8 cellular contexts compared by ENCODE assay signal in the genomic region with DNA sequence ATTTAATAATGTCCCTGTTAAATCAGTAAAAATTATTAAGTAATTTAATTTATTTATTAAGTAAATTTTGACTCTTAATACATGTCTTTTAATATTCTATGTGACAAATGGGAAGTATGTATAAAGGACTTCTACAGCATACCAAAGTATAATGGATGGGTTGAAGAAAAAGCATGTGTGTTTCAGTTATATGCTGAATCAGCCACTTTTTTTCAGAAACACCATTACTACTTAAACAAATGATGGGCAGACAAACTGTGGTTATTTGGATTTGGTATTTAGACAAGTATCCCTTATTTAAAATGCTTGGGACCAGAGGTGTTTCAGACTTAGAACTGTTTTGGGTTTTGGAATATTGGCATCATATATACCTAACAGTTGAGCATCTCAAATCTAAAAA.
"Had no signal": no experiment of that assay in that cellular context is flagged by ENCODE, and none has a peak within 500 bp of the region (broad histone marks: within the 10 kb centered on the region; RNA-seq: fewer than 3 reads in every experiment).

No MANE protein-coding gene starts in this region.

- H3K4me3 ChIP-seq: GM23338, HAP-1 had no signal

- H2AFZ ChIP-seq: GM23338 had no signal

- H3K27ac ChIP-seq: HL-60 had no signal

- ATAC-seq: GM23338, HCT116 had no signal

- H3K9me3 ChIP-seq: HAP-1 had no signal

- H3K4me1 ChIP-seq: HAP-1 had no signal

- DNase-seq: H7, HFFc6, KG1 had no signal

- H3K4me3 Mint-ChIP-seq: GM23338, HFFc6, IgD-negative memory B cell had no signal

- H3K36me3 ChIP-seq: HAP-1 had no signal

- H3K27ac Mint-ChIP-seq: GM23338, HFFc6, IgD-negative memory B cell had no signal

- H3K4me1 Mint-ChIP-seq: IgD-negative memory B cell had no signal

- H3K27me3 Mint-ChIP-seq: IgD-negative memory B cell had no signal

- H3K9me3 Mint-ChIP-seq: GM23338, HFFc6, IgD-negative memory B cell had no signal

- H3K4me2 ChIP-seq: GM23338 had no signal
